Comparison of ENCODE assay signal across 9 cellular contexts in genomic region chr1:243312962-243313634, GRCh38. TPM values are rescaled to one million over a fixed set of nuclear protein-coding genes. Genes with fewer than 3 reads are reported as not detected.
DNase-seq lines count a peak whose midpoint lies in the region; ATAC-seq and TF ChIP-seq lines count a peak whose summit lies in the region.
"Had no signal": no experiment of that assay in that cellular context is flagged by ENCODE, and none has a peak within 500 bp of the region (broad histone marks: within the 10 kb centered on the region; RNA-seq: fewer than 3 reads in every experiment).

No MANE protein-coding gene starts in this region.

- H3K27ac ChIP-seq in CD4-positive, alpha-beta memory T cell (ENCODE audit: low read depth, low read length): no peak overlapping the region

- DNase-seq in GM12865 (ENCODE audit: low read depth): peak; percentile 50
- DNase-seq in kidney epithelial cell (ENCODE audit: low read depth): peak; percentile 44
- DNase-seq in HT-29 (ENCODE audit: low spot score): no peak
- no peak for DNase-seq in AG08395 (ENCODE audit: low spot score)
- DNase-seq in CD4-positive, alpha-beta memory T cell: no peak
- DNase-seq in activated effector memory CD4-positive, alpha-beta T cell treated with anti-CD3 and anti-CD28 coated beads, Interleukin-2, amount 50 U/mL, for 16 hours: no peak
- DNase-seq: activated naive CD8-positive, alpha-beta T cell treated with anti-CD3 and anti-CD28 coated beads, Interleukin-2, amount 50 U/mL, for 24 hours had no signal

- H3K4me3 ChIP-seq in GM12865 (ENCODE audit: low read depth, low read length): peak overlapping the region; percentile 34
- no peak overlapping the region for H3K4me3 ChIP-seq in kidney epithelial cell (ENCODE audit: low read depth, low read length)
- H3K4me3 ChIP-seq in CD4-positive, alpha-beta memory T cell (ENCODE audit: low read length in 2 of 2): no peak overlapping the region

- intact Hi-C loops in CD4-positive, alpha-beta memory T cell (cut with micrococcal nuclease): no loop called here

- POLR2A ChIA-PET in CD4-positive, alpha-beta memory T cell (lab: Charles Lee; ENCODE audit: partially characterized antibody): no interaction called here

- H3K4me3 Mint-ChIP-seq in CD4-positive, alpha-beta memory T cell: no peak overlapping the region
- H3K4me3 Mint-ChIP-seq: activated naive CD8-positive, alpha-beta T cell treated with anti-CD3 and anti-CD28 coated beads, Interleukin-2, amount 50 U/mL, for 24 hours had no signal

- H3K36me3 Mint-ChIP-seq in CD4-positive, alpha-beta memory T cell: peaks cover 35 to 40% of the 10 kb centered on the region in 2 donors

- H3K4me1 Mint-ChIP-seq in CD4-positive, alpha-beta memory T cell: peaks cover 0 to 3% (median 2%) of the 10 kb centered on the region in 4 donors

- peaks cover 2% of the 10 kb centered on the region for H3K36me3 ChIP-seq in kidney epithelial cell (ENCODE audit: control insufficient read depth, insufficient read depth, low read length)
- H3K36me3 ChIP-seq in CD4-positive, alpha-beta memory T cell (ENCODE audit: insufficient read depth, low read length): no peaks in the 10 kb centered on the region

- CTCF ChIA-PET in CD4-positive, alpha-beta memory T cell (lab: Charles Lee; ENCODE audit: partially characterized antibody): no interaction called here

- peak; percentile 34 for ATAC-seq in GM21447 (IDR thresholded peaks at IDR 0.05; ENCODE audit: unreplicated experiment)
- peak; percentile 31 for ATAC-seq in HG03439 (IDR thresholded peaks at IDR 0.05; ENCODE audit: unreplicated experiment)
- ATAC-seq: activated naive CD8-positive, alpha-beta T cell treated with anti-CD3 and anti-CD28 coated beads, Interleukin-2, amount 50 U/mL, for 24 hours had no signal

- H3K27ac Mint-ChIP-seq in CD4-positive, alpha-beta memory T cell: no peak overlapping the region
- H3K27ac Mint-ChIP-seq: activated naive CD8-positive, alpha-beta T cell treated with anti-CD3 and anti-CD28 coated beads, Interleukin-2, amount 50 U/mL, for 24 hours had no signal

- no peaks in the 10 kb centered on the region for H3K4me1 ChIP-seq in CD4-positive, alpha-beta memory T cell (ENCODE audit: insufficient read depth, low read length)

- H3K27me3 ChIP-seq in kidney epithelial cell (ENCODE audit: control insufficient read depth, insufficient read depth, low read length): no peaks in the 10 kb centered on the region
- H3K27me3 ChIP-seq in CD4-positive, alpha-beta memory T cell (ENCODE audit: insufficient read depth, low read length): no peaks in the 10 kb centered on the region

- no peak for TF ChIP-seq CTCF in GM12865 (IDR thresholded peaks at IDR 0.05; ENCODE audit: insufficient read depth, low read depth, low read length, missing control alignments)
- TF ChIP-seq CTCF in kidney epithelial cell (IDR thresholded peaks at IDR 0.05; ENCODE audit: insufficient read depth, low read length, poor library complexity, severe bottlenecking): no peak

- no peaks in the 10 kb centered on the region for H3K27me3 Mint-ChIP-seq in CD4-positive, alpha-beta memory T cell
- H3K27me3 Mint-ChIP-seq: activated naive CD8-positive, alpha-beta T cell treated with anti-CD3 and anti-CD28 coated beads, Interleukin-2, amount 50 U/mL, for 24 hours had no signal

- no peaks in the 10 kb centered on the region for H3K9me3 Mint-ChIP-seq in CD4-positive, alpha-beta memory T cell
- H3K9me3 Mint-ChIP-seq: activated naive CD8-positive, alpha-beta T cell treated with anti-CD3 and anti-CD28 coated beads, Interleukin-2, amount 50 U/mL, for 24 hours had no signal

- no peaks in the 10 kb centered on the region for H3K9me3 ChIP-seq in CD4-positive, alpha-beta memory T cell (ENCODE audit: control insufficient read depth in 1 of 2, low read length in 2 of 2)

RNA-seq across cellular contexts. Expression of gene SDCCAG8, which starts 57.3 kb away (rescaled TPM):
- total RNA-seq in kidney epithelial cell: 38.3 and 46.9 TPM in 2 replicates
- total RNA-seq in HT-29 (2014; rRNA removed; shearing (Covaris generic)): 5.9 and 9.7 TPM in 2 replicates
- 10 to 100 TPM; 32.8 to 35.7 TPM for total RNA-seq in CD4-positive, alpha-beta memory T cell
- polyA plus RNA-seq in CD4-positive, alpha-beta memory T cell: 10 to 100 TPM; 19.0 to 22.6 TPM

RNA-seq across cellular contexts. Expression of gene CEP170, which starts 58.0 kb away (rescaled TPM):
- 82.0 and 82.2 TPM in 2 replicates for total RNA-seq in kidney epithelial cell
- 21.8 and 22.2 TPM in 2 replicates for total RNA-seq in HT-29 (2014; rRNA removed; shearing (Covaris generic))
- total RNA-seq in CD4-positive, alpha-beta memory T cell: 10 to 100 TPM; 36.4 to 40.7 TPM
- polyA plus RNA-seq in CD4-positive, alpha-beta memory T cell: 10 to 100 TPM in 1 of 2 donors, 1 to 10 TPM in 1; 3.9 to 10.9 TPM

Comparison
In these comparisons a context has a peak if more than half of its experiments do, and no peak if none do; other contexts are left out.
1. DNase-seq: peak in GM12865 (single experiment) and kidney epithelial cell (single experiment); none in HT-29 (single experiment), AG08395 (single experiment), CD4-positive, alpha-beta memory T cell (0 of 5) and activated effector memory CD4-positive, alpha-beta T cell treated with anti-CD3 and anti-CD28 coated beads, Interleukin-2, amount 50 U/mL, for 16 hours (single experiment).